In the genomic region with DNA sequence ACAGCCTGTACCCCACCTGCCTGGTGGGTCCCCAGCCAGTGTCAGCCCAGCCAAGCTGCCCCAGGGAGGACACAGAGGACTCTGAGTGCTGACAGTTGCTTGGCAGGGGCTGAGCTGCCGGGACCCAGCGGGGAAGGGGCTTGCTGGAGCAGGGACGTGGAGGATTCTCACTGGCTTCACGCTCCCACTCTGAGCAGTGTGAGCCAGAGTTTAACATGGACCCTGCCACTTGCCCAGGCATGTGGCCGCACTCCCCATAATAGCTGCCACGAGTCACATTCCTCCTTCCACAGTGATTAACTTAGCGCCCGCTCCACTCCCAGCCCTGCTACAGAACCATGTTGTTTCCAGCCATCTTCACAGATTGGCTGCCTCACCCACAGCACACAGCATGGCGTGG, we compare ENCODE assay signal across 20 cellular contexts. TPM values are rescaled to one million over a fixed set of nuclear protein-coding genes. Genes with fewer than 3 reads are reported as not detected.
DNase-seq lines count a peak whose midpoint lies in the region; ATAC-seq, FAIRE-seq and TF ChIP-seq lines count a peak whose summit lies in the region.
"Had no signal": no experiment of that assay in that cellular context is flagged by ENCODE, and none has a peak within 500 bp of the region (broad histone marks: within the 10 kb centered on the region; RNA-seq: fewer than 3 reads in every experiment).

No MANE protein-coding gene starts in this region.

- H3K4me3 Mint-ChIP-seq in HFFc6 (no peak overlapping the region; the same call in 1 of the 2 replicates), astrocyte (ENCODE audit: unreplicated experiment) (no peak overlapping the region), progenitor cell of endocrine pancreas (ENCODE audit: low read depth) (no peak overlapping the region)
- no peak overlapping the region for H3K4me3 Mint-ChIP-seq in CD4-positive, alpha-beta T cell
- H3K4me3 Mint-ChIP-seq: activated naive CD4-positive, alpha-beta T cell treated with anti-CD3 and anti-CD28 coated beads, Interleukin-2, amount 50 U/mL, for 24 hours; stimulated activated naive CD8-positive, alpha-beta T cell treated with anti-CD3 and anti-CD28 coated beads, Interleukin-15, Interleukin-2, amounts not matched to agents 100 ng/mL and 50 ng/mL, for 24 hours had no signal

- FAIRE-seq in astrocyte (lab: Jason Lieb, UNC), result no peak
- FAIRE-seq: GM18507, kidney had no signal

- H3K4me1 ChIP-seq in astrocyte (ENCODE audit: insufficient read depth, low read length) (peaks cover 5% of the 10 kb centered on the region), left ventricle myocardium inferior (peaks cover 49% of the 10 kb centered on the region), uterus (peaks cover 0 to 10% of the 10 kb centered on the region in 2 donors)
- H3K4me1 ChIP-seq: colonic mucosa had no signal

- TF ChIP-seq CTCF in HFFc6 (IDR thresholded peaks at IDR 0.05) (no peak), astrocyte (IDR thresholded peaks at IDR 0.05; ENCODE audit: insufficient read depth, low read depth, low read length) (no peak), left ventricle myocardium inferior (IDR thresholded peaks at IDR 0.05; ENCODE audit: borderline replicate concordance) (no peak), progenitor cell of endocrine pancreas (IDR thresholded peaks at IDR 0.05; ENCODE audit: unreplicated experiment) (no peak), uterus (IDR thresholded peaks at IDR 0.05) (no peak)
- no peak for TF ChIP-seq CTCF in CD4-positive, alpha-beta T cell (IDR thresholded peaks at IDR 0.05)

- H3K27ac ChIP-seq in astrocyte (ENCODE audit: low read depth, low read length), result no peak overlapping the region
- peak overlapping the region; percentile 85 for H3K27ac ChIP-seq in left ventricle myocardium inferior (replicated peaks)
- H3K27ac ChIP-seq in CD4-positive, alpha-beta T cell (ENCODE audit: low read depth, low read length), result no peak overlapping the region
- no peak overlapping the region for H3K27ac ChIP-seq in uterus
- H3K27ac ChIP-seq: colonic mucosa, hepatocyte, upper lobe of left lung, VCaP had no signal

- DNase-seq in HFFc6 (no peak), astrocyte (ENCODE audit: low read depth) (no peak), left ventricle myocardium inferior (no peak), progenitor cell of endocrine pancreas (ENCODE audit: low spot score, unreplicated experiment) (no peak), T-helper 2 cell (no peak), uterus (no peak)
- DNase-seq in CD4-positive, alpha-beta T cell, result no peak
- DNase-seq: colonic mucosa, Kasumi-1, kidney, NCI-H1092 treated with DMSO at 0.1 percent for 48 hours, NCI-H2107, NCI-H524 treated with DMSO at 0.1 percent for 48 hours had no signal

- peaks cover 14% of the 10 kb centered on the region for H3K27me3 Mint-ChIP-seq in HFFc6 (ENCODE audit: insufficient read depth)
- no peaks in the 10 kb centered on the region for H3K27me3 Mint-ChIP-seq in astrocyte (ENCODE audit: low read depth, unreplicated experiment)
- H3K27me3 Mint-ChIP-seq in progenitor cell of endocrine pancreas, result peaks cover 3% of the 10 kb centered on the region
- H3K27me3 Mint-ChIP-seq in CD4-positive, alpha-beta T cell, result no peaks in the 10 kb centered on the region
- H3K27me3 Mint-ChIP-seq: activated naive CD4-positive, alpha-beta T cell treated with anti-CD3 and anti-CD28 coated beads, Interleukin-2, amount 50 U/mL, for 24 hours; stimulated activated naive CD8-positive, alpha-beta T cell treated with anti-CD3 and anti-CD28 coated beads, Interleukin-15, Interleukin-2, amounts not matched to agents 100 ng/mL and 50 ng/mL, for 24 hours had no signal

- no peak overlapping the region for H3K9ac ChIP-seq in astrocyte (ENCODE audit: low read length)

- H3K4me1 Mint-ChIP-seq in HFFc6 (ENCODE audit: low read depth) (peaks cover 6% of the 10 kb centered on the region; the same call in 1 of the 2 replicates), astrocyte (ENCODE audit: low read depth, unreplicated experiment) (peaks cover 15% of the 10 kb centered on the region), progenitor cell of endocrine pancreas (ENCODE audit: low read depth) (peaks cover 3% of the 10 kb centered on the region)
- no peaks in the 10 kb centered on the region for H3K4me1 Mint-ChIP-seq in CD4-positive, alpha-beta T cell (ENCODE audit: low read depth)

- H2AFZ ChIP-seq in astrocyte (ENCODE audit: low read depth, low read length), result no peak overlapping the region
- H2AFZ ChIP-seq: hepatocyte had no signal

- H3K36me3 Mint-ChIP-seq in HFFc6 (ENCODE audit: low read depth), result peaks cover 19% of the 10 kb centered on the region
- H3K36me3 Mint-ChIP-seq in astrocyte (ENCODE audit: low read depth, unreplicated experiment), result peaks cover 18% of the 10 kb centered on the region
- H3K36me3 Mint-ChIP-seq in progenitor cell of endocrine pancreas (ENCODE audit: insufficient read depth), result peaks cover 18% of the 10 kb centered on the region
- H3K36me3 Mint-ChIP-seq in CD4-positive, alpha-beta T cell (ENCODE audit: low read depth), result peaks cover 24% of the 10 kb centered on the region

- H3K36me3 ChIP-seq in astrocyte (ENCODE audit: insufficient read depth, low read length) (peaks cover 9% of the 10 kb centered on the region), left ventricle myocardium inferior (peaks cover 23% of the 10 kb centered on the region), uterus (no peaks in the 10 kb centered on the region)
- H3K36me3 ChIP-seq: colonic mucosa had no signal

- no peak overlapping the region for H3K4me2 ChIP-seq in astrocyte (ENCODE audit: low read length)
- H3K4me2 ChIP-seq: hepatocyte had no signal

- H3K27me3 ChIP-seq in astrocyte (ENCODE audit: insufficient read depth, low read length), result no peaks in the 10 kb centered on the region
- H3K27me3 ChIP-seq in left ventricle myocardium inferior (ENCODE audit: low read depth), result no peaks in the 10 kb centered on the region
- H3K27me3 ChIP-seq in CD4-positive, alpha-beta T cell (ENCODE audit: control insufficient read depth, insufficient read depth, low read length), result no peaks in the 10 kb centered on the region
- no peaks in the 10 kb centered on the region for H3K27me3 ChIP-seq in uterus
- H3K27me3 ChIP-seq: colonic mucosa, hepatocyte, upper lobe of left lung had no signal

- CTCF ChIA-PET in CD4-positive, alpha-beta T cell (lab: Charles Lee), result no interaction called here

- TF ChIP-seq POLR2A in uterus (IDR thresholded peaks at IDR 0.05), result no peak

- H4K20me1 ChIP-seq in astrocyte (ENCODE audit: insufficient read depth, low read length), result peaks cover 60% of the 10 kb centered on the region

- H3K9me3 Mint-ChIP-seq in HFFc6 (no peaks in the 10 kb centered on the region), astrocyte (ENCODE audit: unreplicated experiment) (no peaks in the 10 kb centered on the region), progenitor cell of endocrine pancreas (ENCODE audit: low read depth) (no peaks in the 10 kb centered on the region)
- H3K9me3 Mint-ChIP-seq in CD4-positive, alpha-beta T cell, result no peaks in the 10 kb centered on the region
- H3K9me3 Mint-ChIP-seq: activated naive CD4-positive, alpha-beta T cell treated with anti-CD3 and anti-CD28 coated beads, Interleukin-2, amount 50 U/mL, for 24 hours; stimulated activated naive CD8-positive, alpha-beta T cell treated with anti-CD3 and anti-CD28 coated beads, Interleukin-15, Interleukin-2, amounts not matched to agents 100 ng/mL and 50 ng/mL, for 24 hours had no signal

- ATAC-seq in CD4-positive, alpha-beta T cell (ENCODE audit: poor library complexity), result no peak
- no peak for ATAC-seq in GM19463 (IDR thresholded peaks at IDR 0.05; ENCODE audit: unreplicated experiment)

- no peaks in the 10 kb centered on the region for H3K79me2 ChIP-seq in astrocyte (ENCODE audit: insufficient read depth, low read length)

- no peaks in the 10 kb centered on the region for H3K9me3 ChIP-seq in astrocyte (ENCODE audit: insufficient read depth, low read depth, low read length)
- H3K9me3 ChIP-seq in left ventricle myocardium inferior (replicated peaks), result no peaks in the 10 kb centered on the region
- no peaks in the 10 kb centered on the region for H3K9me3 ChIP-seq in CD4-positive, alpha-beta T cell (ENCODE audit: control insufficient read depth, low read length)
- no peaks in the 10 kb centered on the region for H3K9me3 ChIP-seq in uterus
- H3K9me3 ChIP-seq: colonic mucosa, upper lobe of left lung had no signal

- POLR2A ChIA-PET in CD4-positive, alpha-beta T cell (lab: Charles Lee), result no interaction called here

- H3K27ac Mint-ChIP-seq in HFFc6 (peak overlapping the region; percentile 64), astrocyte (ENCODE audit: unreplicated experiment) (peak overlapping the region; percentile 63), progenitor cell of endocrine pancreas (peak overlapping the region; percentile 21)
- no peak overlapping the region for H3K27ac Mint-ChIP-seq in CD4-positive, alpha-beta T cell
- H3K27ac Mint-ChIP-seq: activated naive CD4-positive, alpha-beta T cell treated with anti-CD3 and anti-CD28 coated beads, Interleukin-2, amount 50 U/mL, for 24 hours; stimulated activated naive CD8-positive, alpha-beta T cell treated with anti-CD3 and anti-CD28 coated beads, Interleukin-15, Interleukin-2, amounts not matched to agents 100 ng/mL and 50 ng/mL, for 24 hours had no signal

- H3K4me3 ChIP-seq in astrocyte (ENCODE audit: insufficient read depth, low read depth, low read length), result no peak overlapping the region
- no peak overlapping the region for H3K4me3 ChIP-seq in left ventricle myocardium inferior
- no peak overlapping the region for H3K4me3 ChIP-seq in uterus
- H3K4me3 ChIP-seq: colonic mucosa, hepatocyte, upper lobe of left lung had no signal

- intact Hi-C loops in left ventricle myocardium inferior (cut with micrococcal nuclease), result no loop called here
- intact Hi-C loops in CD4-positive, alpha-beta T cell (cut with DNase I, micrococcal nuclease), result no loop called here
- intact Hi-C loops in uterus (cut with DNase I; ENCODE audit: low total_unique reads), result no loop called here

RNA-seq across cellular contexts. Expression of a gene that starts 31.2 kb away (rescaled TPM):
- 10 to 100 TPM; 34.9 to 51.7 (median 40.5) TPM for total RNA-seq in HFFc6 (2021; fragmentation: NEBNext Ultra II Directional; extraction: Animal tissue kit (Norgen Biotek cat#: 25700))
- total RNA-seq in astrocyte, result 59.2 and 65.6 TPM in 2 replicates
- 10.2 TPM for total RNA-seq in left ventricle myocardium inferior
- 85.0 and 98.9 TPM in 2 replicates for total RNA-seq in progenitor cell of endocrine pancreas
- 100 to 1,000 TPM; 249 to 264 TPM for total RNA-seq in CD4-positive, alpha-beta T cell
- total RNA-seq in uterus, result 10 to 100 TPM; 24.8 to 94.6 (median 31.5) TPM
